Comparison of ENCODE assay signal across 7 cellular contexts in the genomic region with DNA sequence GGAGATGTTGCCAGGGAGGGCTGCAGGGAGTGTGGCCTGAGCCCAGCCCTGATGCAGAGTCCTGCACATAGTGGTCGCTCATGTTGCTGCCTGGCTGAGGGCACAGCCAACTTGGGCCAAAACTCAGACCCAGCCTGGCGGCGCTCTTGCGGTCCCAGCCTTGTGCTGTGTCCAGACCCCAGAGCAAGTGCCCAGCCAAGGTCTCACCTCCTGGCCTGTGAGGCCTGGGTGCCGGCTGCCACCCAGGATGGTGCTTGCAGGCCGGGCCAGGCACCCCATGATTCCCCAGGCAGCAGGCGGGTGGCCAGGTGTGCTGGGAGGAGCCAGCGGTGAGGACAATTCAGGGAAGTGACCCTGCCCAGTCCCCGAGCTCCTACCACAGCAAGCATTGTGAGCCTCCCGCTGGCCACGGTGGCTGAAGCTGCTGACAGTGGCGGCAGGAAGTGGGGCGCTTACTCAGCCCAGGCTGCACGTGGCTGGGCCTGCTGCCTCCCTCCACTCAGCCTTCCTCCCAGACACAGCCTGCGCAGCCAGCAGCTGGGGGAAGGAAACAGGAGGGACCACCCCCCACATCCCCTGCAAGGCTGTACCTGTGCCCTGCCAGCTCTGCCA. TPM values are rescaled to one million over a fixed set of nuclear protein-coding genes. Genes with fewer than 3 reads are reported as not detected.
DNase-seq lines count a peak whose midpoint lies in the region; ATAC-seq and TF ChIP-seq lines count a peak whose summit lies in the region.

No MANE protein-coding gene starts in this region.

- intact Hi-C loops in activated CD4-positive, alpha-beta memory T cell treated with anti-CD3 and anti-CD28 coated beads for 36 hours (cut with micrococcal nuclease): no loop called here
- intact Hi-C loops in left cardiac atrium (cut with DNase I): no loop called here

- H3K27me3 Mint-ChIP-seq in activated CD4-positive, alpha-beta memory T cell treated with anti-CD3 and anti-CD28 coated beads for 36 hours: no peaks in the 10 kb centered on the region

- H3K4me3 Mint-ChIP-seq in activated CD4-positive, alpha-beta memory T cell treated with anti-CD3 and anti-CD28 coated beads for 36 hours: no peak overlapping the region

- H3K36me3 Mint-ChIP-seq in activated CD4-positive, alpha-beta memory T cell treated with anti-CD3 and anti-CD28 coated beads for 36 hours: no peaks in the 10 kb centered on the region

- peak; percentile 67 to 79 for ATAC-seq in left cardiac atrium
- no peak for ATAC-seq in HG03025 (IDR thresholded peaks at IDR 0.05; ENCODE audit: low FRiP score, unreplicated experiment)
- ATAC-seq in HG02840 (IDR thresholded peaks at IDR 0.05; ENCODE audit: low FRiP score, unreplicated experiment): no peak

- H3K4me1 Mint-ChIP-seq in activated CD4-positive, alpha-beta memory T cell treated with anti-CD3 and anti-CD28 coated beads for 36 hours (ENCODE audit: low read depth): no peaks in the 10 kb centered on the region

- in situ Hi-C loops in KBM-7 (cut with MboI; ENCODE audit: low pct_unique_long_range_greater_than_20kb, low sequenced_read_pairs): no loop called here
- in situ Hi-C loops in GM13977 (cut with MboI; ENCODE audit: low pct_unique_long_range_greater_than_20kb, low sequenced_read_pairs, unreplicated experiment): no loop called here

- H3K27ac Mint-ChIP-seq in activated CD4-positive, alpha-beta memory T cell treated with anti-CD3 and anti-CD28 coated beads for 36 hours: no peak overlapping the region

- CTCF ChIA-PET in activated CD4-positive, alpha-beta memory T cell treated with anti-CD3 and anti-CD28 coated beads for 36 hours (lab: Charles Lee): interaction anchor here (0.9 kb wide), 1 partner anchor 115 kb away, joined by 3 read pairs; no protein-coding TSS in a partner anchor

- peak; percentile 38 for DNase-seq in KBM-7
- peak; percentile 55 for DNase-seq in activated CD4-positive, alpha-beta memory T cell treated with anti-CD3 and anti-CD28 coated beads for 36 hours
- peak; percentile 84 for DNase-seq in left cardiac atrium
- DNase-seq in stimulated activated CD8-positive, alpha-beta memory T cell treated with anti-CD3 and anti-CD28 coated beads, Interleukin-15, amount 100 ng/mL, for 48 hours (ENCODE audit: low read depth in 2 of 2): peak; percentile 14 to 15
- DNase-seq in GM13977 (ENCODE audit: low spot score): no peak

- TF ChIP-seq CTCF in GM13977 (IDR thresholded peaks at IDR 0.05; ENCODE audit: extremely low read depth, insufficient read depth, missing control alignments): no peak

- POLR2A ChIA-PET in activated CD4-positive, alpha-beta memory T cell treated with anti-CD3 and anti-CD28 coated beads for 36 hours (lab: Charles Lee): no interaction called here

- H3K9me3 Mint-ChIP-seq in activated CD4-positive, alpha-beta memory T cell treated with anti-CD3 and anti-CD28 coated beads for 36 hours: no peaks in the 10 kb centered on the region

RNA-seq across cellular contexts. Expression of a gene that starts 17.7 kb away (rescaled TPM):
- total RNA-seq in activated CD4-positive, alpha-beta memory T cell treated with anti-CD3 and anti-CD28 coated beads for 36 hours: under 1 TPM in 1 of 2 experiments, not detected in 1; 0.10 TPM
- total RNA-seq in left cardiac atrium: 1 to 10 TPM; 4.6 to 5.0 TPM

RNA-seq across cellular contexts. Expression of a gene that starts 29.6 kb away (rescaled TPM):
- 10 to 100 TPM; 61.9 to 62.6 TPM for total RNA-seq in activated CD4-positive, alpha-beta memory T cell treated with anti-CD3 and anti-CD28 coated beads for 36 hours
- total RNA-seq in left cardiac atrium: 10 to 100 TPM; 27.8 to 30.3 TPM

RNA-seq across cellular contexts. Expression of a gene that starts 50.0 kb away (rescaled TPM):
- 1 to 10 TPM; 4.2 to 4.9 TPM for total RNA-seq in activated CD4-positive, alpha-beta memory T cell treated with anti-CD3 and anti-CD28 coated beads for 36 hours
- total RNA-seq in left cardiac atrium: 10 to 100 TPM; 11.9 to 15.4 TPM

Comparison
In these comparisons a context has a peak if more than half of its experiments do, and no peak if none do; other contexts are left out.
1. ATAC-seq: peak in left cardiac atrium (2 of 2); none in HG03025 (single experiment) and HG02840 (single experiment).
2. RNA of a gene that starts 17.7 kb away (total RNA-seq): 4.6 to 5.0 TPM in left cardiac atrium; 0.10 TPM in activated CD4-positive, alpha-beta memory T cell treated with anti-CD3 and anti-CD28 coated beads for 36 hours; every median in the first group is over 4 times any median in the second.